ENCODE assay signal across 8 cellular contexts in genomic region chr11:34050536-34050935, GRCh38. TPM values are rescaled to one million over a fixed set of nuclear protein-coding genes. Genes with fewer than 3 reads are reported as not detected.
DNase-seq lines count a peak whose midpoint lies in the region; ATAC-seq and TF ChIP-seq lines count a peak whose summit lies in the region.

No MANE protein-coding gene starts in this region.

- no peaks in the 10 kb centered on the region for H3K9me3 ChIP-seq in liver (ENCODE audit: control insufficient read depth in 4 of 4, low read length in 3 of 4)

- no peak for TF ChIP-seq CTCF in liver (IDR thresholded peaks at IDR 0.05; ENCODE audit: low read depth, low read length, missing input control)

- ATAC-seq in GM18909 (IDR thresholded peaks at IDR 0.05; ENCODE audit: poor library complexity, unreplicated experiment) (no peak), HG02571 (IDR thresholded peaks at IDR 0.05; ENCODE audit: unreplicated experiment) (no peak)

- no peaks in the 10 kb centered on the region for H3K9me3 Mint-ChIP-seq in activated naive CD4-positive, alpha-beta T cell treated with anti-CD3 and anti-CD28 coated beads, Interleukin-2, amount 50 U/mL, for 24 hours

- H3K27me3 ChIP-seq in liver (ENCODE audit: control insufficient read depth in 4 of 4, insufficient read depth in 4 of 4, low read length in 3 of 4), result no peaks in the 10 kb centered on the region

- H3K27ac ChIP-seq in angular gyrus (ENCODE audit: low read depth, low read length), result peak overlapping the region; percentile 100
- peak overlapping the region; percentile 99 for H3K27ac ChIP-seq in liver (ENCODE audit: low read depth in 1 of 2, low read length in 2 of 2)
- H3K27ac ChIP-seq in urinary bladder (ENCODE audit: low read depth), result peak overlapping the region; percentile 99

- WGBS in liver, result 73% methylated on average over 3 of the region's 3 CpGs
- WGBS in urinary bladder, result 36% methylated on average over 3 of the region's 3 CpGs

- H3K4me3 Mint-ChIP-seq in activated naive CD4-positive, alpha-beta T cell treated with anti-CD3 and anti-CD28 coated beads, Interleukin-2, amount 50 U/mL, for 24 hours, result peak overlapping the region; percentile 87

- H3K9ac ChIP-seq in liver (ENCODE audit: low read depth in 1 of 2, low read length in 2 of 2), result peak overlapping the region; percentile 78 to 88

- H3K27me3 Mint-ChIP-seq in activated naive CD4-positive, alpha-beta T cell treated with anti-CD3 and anti-CD28 coated beads, Interleukin-2, amount 50 U/mL, for 24 hours, result peaks cover 1% of the 10 kb centered on the region

- no peaks in the 10 kb centered on the region for H3K36me3 ChIP-seq in liver (ENCODE audit: control insufficient read depth in 4 of 4, insufficient read depth in 3 of 4, low read depth in 1 of 4, low read length in 3 of 4)
- H3K36me3 ChIP-seq in urinary bladder (ENCODE audit: insufficient read depth), result no peaks in the 10 kb centered on the region

- H3K4me1 Mint-ChIP-seq in activated naive CD4-positive, alpha-beta T cell treated with anti-CD3 and anti-CD28 coated beads, Interleukin-2, amount 50 U/mL, for 24 hours, result peaks cover 10% of the 10 kb centered on the region

- DNase-seq in activated naive CD4-positive, alpha-beta T cell (lab: John Stamatoyannopoulos, UW), result no peak
- DNase-seq in NCI-H446 (lab: John Stamatoyannopoulos, UW), result no peak

- no peak for TF ChIP-seq RAD21 in liver (IDR thresholded peaks at IDR 0.05)

- peaks cover 6% of the 10 kb centered on the region for H3K36me3 Mint-ChIP-seq in activated naive CD4-positive, alpha-beta T cell treated with anti-CD3 and anti-CD28 coated beads, Interleukin-2, amount 50 U/mL, for 24 hours

- H3K27ac Mint-ChIP-seq in activated naive CD4-positive, alpha-beta T cell treated with anti-CD3 and anti-CD28 coated beads, Interleukin-2, amount 50 U/mL, for 24 hours, result no peak overlapping the region

- H3K4me1 ChIP-seq in liver (ENCODE audit: control insufficient read depth in 4 of 4, insufficient read depth in 4 of 4, low read length in 3 of 4) (peaks cover 4 to 26% (median 21%) of the 10 kb centered on the region in 4 donors), urinary bladder (ENCODE audit: insufficient read depth) (no peaks in the 10 kb centered on the region)

- H3K4me3 ChIP-seq in liver (ENCODE audit: low read depth in 1 of 3, low read length in 3 of 3), result peak overlapping the region in 2 of 3 donors; percentile 54 to 100
- H3K4me3 ChIP-seq in urinary bladder (ENCODE audit: low read depth, low read length), result peak overlapping the region; percentile 97

TF ChIP-seq in liver, 16 proteins besides CTCF, POLR2A, EP300 and RAD21:
- TF ChIP-seq JUND (IDR thresholded peaks at IDR 0.05), result no peak
TF ChIP-seq in liver: peak in this region for 0.

RNA-seq across cellular contexts. Expression of gene CAPRIN1, which starts 1.0 kb away (rescaled TPM):
- total RNA-seq in liver (100 to 1,000 TPM in 1 of 2 donors, 10 to 100 TPM in 1; 78.4 to 112 TPM), urinary bladder (288 TPM)
- polyA plus RNA-seq in liver (10 to 100 TPM; 19.5 to 34.6 TPM), urinary bladder (71.4 TPM)

RNA-seq across cellular contexts. Expression of gene NAT10, which starts 54.9 kb away (rescaled TPM):
- total RNA-seq in liver, result 10 to 100 TPM; 13.5 to 13.6 TPM
- 10 to 100 TPM in 1 of 2 donors, 1 to 10 TPM in 1; 9.1 to 14.0 TPM for polyA plus RNA-seq in liver
- 15.9 TPM for total RNA-seq in urinary bladder
- 26.1 TPM for polyA plus RNA-seq in urinary bladder
